Comparison of ENCODE assay signal across 1 cellular context in genomic region chr2:96154506-96155380, GRCh38.
TF ChIP-seq lines count a peak whose summit lies in the region.

No MANE protein-coding gene starts in this region.

TF ChIP-seq in WTC11, 78 proteins besides CTCF, POLR2A, EP300 and RAD21 (continued from another document):
- TF ChIP-seq NFE2L1 (CRISPR knock-in tag; IDR thresholded peaks at IDR 0.05) (no peak), HMGXB4 (CRISPR knock-in tag; IDR thresholded peaks at IDR 0.05) (no peak), RELA (CRISPR knock-in tag; IDR thresholded peaks at IDR 0.05; ENCODE audit: borderline replicate concordance) (no peak), ZNF263 (CRISPR knock-in tag; IDR thresholded peaks at IDR 0.05; ENCODE audit: low read depth) (no peak), ZBTB21 (CRISPR knock-in tag; IDR thresholded peaks at IDR 0.05; ENCODE audit: borderline replicate concordance) (no peak), TCF7 (CRISPR knock-in tag; IDR thresholded peaks at IDR 0.05; ENCODE audit: low read depth) (no peak), ZNF232 (CRISPR knock-in tag; IDR thresholded peaks at IDR 0.05) (no peak), ATF2 (CRISPR knock-in tag; IDR thresholded peaks at IDR 0.05; ENCODE audit: borderline replicate concordance, low read depth) (no peak)
TF ChIP-seq in WTC11: peak in this region for 0.
